ENCODE assay signal across 10 cellular contexts in the genomic region with DNA sequence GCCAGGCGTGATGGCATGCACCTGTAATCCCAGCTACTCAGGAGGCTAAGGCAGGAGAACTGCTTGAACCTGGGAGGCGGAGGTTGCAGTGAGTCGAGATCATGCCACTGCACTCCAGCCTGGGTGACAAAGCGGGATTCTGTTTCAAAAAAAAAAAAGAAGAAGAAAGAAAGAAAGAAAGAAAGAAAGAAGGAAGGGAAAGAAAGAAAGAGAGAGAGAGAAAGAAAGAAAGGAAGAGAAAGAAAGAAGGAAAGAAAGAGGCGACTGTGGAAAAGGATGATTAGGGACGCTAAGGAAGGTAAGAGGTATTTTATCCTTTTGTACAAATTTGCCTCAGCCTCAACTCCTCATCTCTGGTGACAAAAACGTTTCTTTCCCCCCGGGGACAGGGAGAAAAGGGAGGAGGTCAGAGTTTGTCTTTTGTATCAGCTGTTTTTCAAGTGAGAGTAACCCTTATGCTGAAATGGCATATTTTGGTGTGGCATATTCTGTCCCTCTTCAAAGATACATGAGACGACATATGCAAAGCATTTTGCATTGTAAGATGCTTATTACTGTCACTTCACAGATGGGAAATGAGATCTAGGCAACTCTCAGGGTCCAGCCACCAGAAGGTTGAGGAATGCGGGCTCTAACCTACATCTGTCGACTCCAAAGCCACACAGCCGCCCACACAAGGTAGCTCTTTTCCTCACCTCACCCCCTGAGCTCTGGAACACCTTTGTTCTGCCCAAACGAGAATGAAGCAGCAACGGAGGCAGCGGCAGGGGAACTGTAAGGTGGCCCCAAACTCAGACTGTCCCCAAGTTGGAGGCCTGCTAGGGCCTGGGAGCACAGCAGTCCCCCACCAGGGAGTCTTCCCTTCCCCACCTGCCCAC. TPM values are rescaled to one million over a fixed set of nuclear protein-coding genes. Genes with fewer than 3 reads are reported as not detected.
DNase-seq lines count a peak whose midpoint lies in the region; ATAC-seq and TF ChIP-seq lines count a peak whose summit lies in the region.
"Had no signal": no experiment of that assay in that cellular context is flagged by ENCODE, and none has a peak within 500 bp of the region (broad histone marks: within the 10 kb centered on the region; RNA-seq: fewer than 3 reads in every experiment).

No MANE protein-coding gene starts in this region.

- H3K27me3 Mint-ChIP-seq in GM23338 (ENCODE audit: insufficient read depth, low read depth, poor library complexity) (peaks cover 20% of the 10 kb centered on the region), Calu3 (ENCODE audit: unreplicated experiment) (no peaks in the 10 kb centered on the region)

- H3K27ac Mint-ChIP-seq in GM23338 (peak overlapping the region; percentile 36; the same call in 1 of the 2 replicates), Calu3 (ENCODE audit: unreplicated experiment) (no peak overlapping the region)

- no peak overlapping the region for H3K4me2 ChIP-seq in GM23338
- H3K4me2 ChIP-seq in OCI-LY3 (ENCODE audit: low read length), result peak overlapping the region; percentile 79
- no peak overlapping the region for H3K4me2 ChIP-seq in parathyroid adenoma (ENCODE audit: low read length)

- H4K20me1 ChIP-seq in GM23338 (replicated peaks; ENCODE audit: insufficient read depth) (no peaks in the 10 kb centered on the region), OCI-LY3 (ENCODE audit: insufficient read depth, low read length) (no peaks in the 10 kb centered on the region)

- peaks cover 52% of the 10 kb centered on the region for H3K4me1 Mint-ChIP-seq in GM23338
- H3K4me1 Mint-ChIP-seq in Calu3 (ENCODE audit: low read depth, unreplicated experiment), result peaks cover 19% of the 10 kb centered on the region

- ATAC-seq in GM23338 (peak; percentile 10), GM21717 (IDR thresholded peaks at IDR 0.05; ENCODE audit: unreplicated experiment) (no peak), GM21381 (IDR thresholded peaks at IDR 0.05; ENCODE audit: unreplicated experiment) (no peak), HG02938 (IDR thresholded peaks at IDR 0.05; ENCODE audit: unreplicated experiment) (no peak)

- TF ChIP-seq CTCF in GM23338 (conservative IDR thresholded peaks at IDR 0.05; ENCODE audit: low read depth in 2 of 2), result no peak
- no peak for TF ChIP-seq CTCF in OCI-LY3 (IDR thresholded peaks at IDR 0.05; ENCODE audit: low read depth, low read length)
- no peak for TF ChIP-seq CTCF in dorsolateral prefrontal cortex (IDR thresholded peaks at IDR 0.05 in 54 of 56, conservative IDR thresholded peaks at IDR 0.05 in 2 of 56; ENCODE audit: low read depth in 1 of 56, partially characterized antibody in 56 of 56)
- no peak for TF ChIP-seq CTCF in parathyroid adenoma (IDR thresholded peaks at IDR 0.05)
- TF ChIP-seq CTCF in Calu3 (IDR thresholded peaks at IDR 0.05; ENCODE audit: unreplicated experiment), result no peak

- H3F3A ChIP-seq in GM23338 (replicated peaks; ENCODE audit: low read depth), result peaks cover 7% of the 10 kb centered on the region; the same call in 1 of the 2 replicates

- no peak overlapping the region for H3K4me3 ChIP-seq in GM23338
- peak overlapping the region; percentile 49 for H3K4me3 ChIP-seq in OCI-LY3 (ENCODE audit: low read length)
- H3K4me3 ChIP-seq in dorsolateral prefrontal cortex, result no peak overlapping the region
- no peak overlapping the region for H3K4me3 ChIP-seq in parathyroid adenoma (ENCODE audit: low read depth, low read length)

- H3K36me3 ChIP-seq in GM23338 (ENCODE audit: insufficient read depth) (no peaks in the 10 kb centered on the region; the same call in 1 of the 2 replicates), OCI-LY3 (replicated peaks; ENCODE audit: low read depth, low read length) (no peaks in the 10 kb centered on the region), parathyroid adenoma (ENCODE audit: control insufficient read depth, insufficient read depth, low read length) (no peaks in the 10 kb centered on the region)

- H3K9ac ChIP-seq in OCI-LY3 (ENCODE audit: low read length) (peak overlapping the region; percentile 65), parathyroid adenoma (no peak overlapping the region)

- H3K36me3 Mint-ChIP-seq in GM23338 (ENCODE audit: low read depth), result no peaks in the 10 kb centered on the region; the same call in 2 of the 3 replicates
- no peaks in the 10 kb centered on the region for H3K36me3 Mint-ChIP-seq in Calu3 (ENCODE audit: insufficient read depth, unreplicated experiment)

- H3K4me1 ChIP-seq in GM23338 (ENCODE audit: insufficient read depth) (peaks cover 41% of the 10 kb centered on the region), OCI-LY3 (ENCODE audit: low read length) (peaks cover 76% of the 10 kb centered on the region), parathyroid adenoma (no peaks in the 10 kb centered on the region)

- CTCF ChIA-PET in Calu3 (lab: Charles Lee), result interaction anchor here (0.5 to 1.8 kb wide), 4 partner anchors 10 to 16 kb away, joined by 3 to 14 read pairs (median 6); no protein-coding TSS in a partner anchor

- H3K79me2 ChIP-seq in GM23338 (replicated peaks; ENCODE audit: insufficient read depth) (no peaks in the 10 kb centered on the region; the same call in 1 of the 2 replicates), OCI-LY3 (ENCODE audit: low read length) (peaks cover 7% of the 10 kb centered on the region; the same call in 1 of the 2 replicates), parathyroid adenoma (no peaks in the 10 kb centered on the region)

- H3K9me3 Mint-ChIP-seq in GM23338 (no peaks in the 10 kb centered on the region), Calu3 (ENCODE audit: low read depth, unreplicated experiment) (no peaks in the 10 kb centered on the region)

- H3K27me3 ChIP-seq in GM23338 (ENCODE audit: insufficient read depth) (no peaks in the 10 kb centered on the region), OCI-LY3 (ENCODE audit: low read depth, low read length) (peaks cover 12% of the 10 kb centered on the region), dorsolateral prefrontal cortex (no peaks in the 10 kb centered on the region), parathyroid adenoma (ENCODE audit: control insufficient read depth, insufficient read depth, low read length) (no peaks in the 10 kb centered on the region)

- H3K4me3 Mint-ChIP-seq in GM23338 (no peak overlapping the region; the same call in 2 of the 3 replicates), Calu3 (ENCODE audit: low read depth, unreplicated experiment) (no peak overlapping the region)

- intact Hi-C loops in dorsolateral prefrontal cortex (cut with DNase I) (loop anchor here in 1 of 2 donors (2.0 kb wide), 1 partner anchor 37 kb away; the partner anchor contains the start of gene NUAK2), Calu3 (cut with micrococcal nuclease; ENCODE audit: unreplicated experiment) (no loop called here)

- no peak overlapping the region for H3K27ac ChIP-seq in GM23338 (ENCODE audit: low read depth)
- H3K27ac ChIP-seq in OCI-LY3 (ENCODE audit: low read length), result peak overlapping the region; percentile 93
- H3K27ac ChIP-seq in dorsolateral prefrontal cortex, result peak overlapping the region in 56 of 59 donors; percentile 55 to 98 (median 88)
- H3K27ac ChIP-seq in parathyroid adenoma, result peak overlapping the region; percentile 65

- no peaks in the 10 kb centered on the region for H3K9me2 ChIP-seq in GM23338 (ENCODE audit: insufficient read depth)

- no peak for DNase-seq in GM23338 (ENCODE audit: low spot score)
- DNase-seq in dorsolateral prefrontal cortex, result no peak
- DNase-seq in Calu3, result no peak
- DNase-seq: DMS79, NCI-H1694 treated with DMSO at 0.1 percent for 48 hours had no signal

- no TSS peak for BruUV-seq in Calu3 (replicated peaks; lab: Mats Ljungman, UMichigan)

- H3K9me3 ChIP-seq in OCI-LY3 (ENCODE audit: insufficient read depth, low read length) (no peaks in the 10 kb centered on the region), parathyroid adenoma (ENCODE audit: control insufficient read depth, low read length) (no peaks in the 10 kb centered on the region)

- peak overlapping the region; percentile 66; the same call in 1 of the 2 replicates for H2AFZ ChIP-seq in GM23338
- peak overlapping the region; percentile 16; the same call in 1 of the 2 replicates for H2AFZ ChIP-seq in OCI-LY3 (ENCODE audit: low read depth, low read length)
- H2AFZ ChIP-seq in parathyroid adenoma, result peak overlapping the region; percentile 28

TF ChIP-seq in GM23338, 12 proteins besides CTCF, POLR2A, EP300 and RAD21:
- TF ChIP-seq NANOG (IDR thresholded peaks at IDR 0.05; ENCODE audit: borderline replicate concordance) (no peak), EZH2 (IDR thresholded peaks at IDR 0.05; ENCODE audit: low read depth, unreplicated experiment) (no peak)

RNA-seq across cellular contexts. Expression of gene NUAK2, which starts 38.0 kb away (rescaled TPM):
- total RNA-seq in GM23338 (2014; rRNA removed; shearing (Covaris generic)), result 10.4 and 15.3 TPM in 2 replicates
- 7.7 and 7.8 TPM in 2 replicates for polyA plus RNA-seq in GM23338 (2016; fragmentation: Nextera tagmentation; extraction: Ambion mirVana)
- total RNA-seq in dorsolateral prefrontal cortex (1 to 10 TPM in 102 of 120 experiments, under 1 TPM in 18; 0.55 to 5.2 (median 1.7) TPM), Calu3 (2022) (2.6 and 3.7 TPM in 2 replicates)

RNA-seq across cellular contexts. Expression of gene TMCC2, which starts 55.8 kb away (rescaled TPM):
- 9.9 and 11.8 TPM in 2 replicates for total RNA-seq in GM23338 (2014; rRNA removed; shearing (Covaris generic))
- polyA plus RNA-seq in GM23338 (2016; fragmentation: Nextera tagmentation; extraction: Ambion mirVana), result 2.6 and 3.1 TPM in 2 replicates
- total RNA-seq in dorsolateral prefrontal cortex, result 100 to 1,000 TPM in 42 of 120 experiments, 10 to 100 TPM in 78; 52.9 to 143 (median 93.9) TPM
- total RNA-seq in Calu3 (2022), result 0.33 and 0.37 TPM in 2 replicates

Comparison
In these comparisons a context has a peak if more than half of its experiments do, and no peak if none do; other contexts are left out.
1. H2AFZ ChIP-seq: peak in every context shown above with its lines; median percentile 66 in GM23338; 28 in parathyroid adenoma; 16 in OCI-LY3.